ENCODE assay signal across 28 cellular contexts in the genomic region with DNA sequence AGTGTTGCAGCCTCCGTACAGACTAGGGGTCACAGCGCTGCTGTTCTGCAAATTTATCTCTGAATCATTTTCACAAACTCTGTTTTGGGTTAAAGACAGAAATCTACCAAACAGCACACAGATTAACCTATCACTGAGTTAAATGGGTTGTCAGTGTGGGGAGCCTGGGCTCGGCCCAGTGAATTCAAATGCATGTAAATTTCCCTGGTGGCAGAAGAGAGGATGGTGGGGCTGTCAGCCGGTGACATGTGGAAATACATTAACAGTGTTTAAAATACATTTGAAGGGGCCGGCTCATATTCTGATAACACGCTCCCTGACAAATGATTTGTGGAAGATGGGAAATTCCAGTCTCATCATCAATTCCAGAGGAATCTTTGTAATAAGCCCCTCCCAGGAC.
"Had no signal": no experiment of that assay in that cellular context is flagged by ENCODE, and none has a peak within 500 bp of the region (broad histone marks: within the 10 kb centered on the region; RNA-seq: fewer than 3 reads in every experiment).

No MANE protein-coding gene starts in this region.

- H3K4me3 ChIP-seq: stomach, suprapubic skin, testis, thoracic aorta, thyroid gland, tibial artery, tibial nerve, transverse colon, upper lobe of left lung, upper lobe of right lung, uterus, vagina had no signal

- H3K36me3 ChIP-seq: stomach, suprapubic skin, thoracic aorta, thyroid gland, tibial artery, tibial nerve, transverse colon, upper lobe of left lung, upper lobe of right lung, uterus, vagina had no signal

- H3K27me3 ChIP-seq: testis, thyroid gland, tibial nerve, transverse colon, upper lobe of left lung, uterus, vagina had no signal

- DNase-seq: stimulated activated CD4-positive, alpha-beta T cell treated with anti-CD3 and anti-CD28 coated beads, Interleukin-2, amount 100 ng/mL, for 48 hours; stimulated activated CD4-positive, alpha-beta T cell treated with anti-CD3 and anti-CD28 coated beads, Interleukin-4, amount 100 ng/mL, for 1 hour; stimulated activated CD4-positive, alpha-beta T cell treated with anti-CD3 and anti-CD28 coated beads, Interleukin-4, amount 100 ng/mL, for 24 hours; stimulated activated CD4-positive, alpha-beta T cell treated with anti-CD3 and anti-CD28 coated beads, Interleukin-4, amount 100 ng/mL, for 4 hours; stimulated activated CD8-positive, alpha-beta memory T cell treated with anti-CD3 and anti-CD28 coated beads, Interleukin-4, amount 100 ng/mL, for 48 hours; stimulated activated naive B cell treated with anti-CD40 and anti-IgM and Interleukin-4, amounts not matched to agents 10 μg/mL and 1 μg/mL and 100 μg/mL, for 72 hours; stimulated activated naive CD4-positive, alpha-beta T cell; stimulated activated naive CD4-positive, alpha-beta T cell treated with Interleukin-2 at 50 U/mL for 16 hours; stimulated activated naive CD8-positive, alpha-beta T cell treated with anti-CD3 and anti-CD28 coated beads, Interleukin-15, amount 100 ng/mL, for 72 hours; stimulated activated naive CD8-positive, alpha-beta T cell treated with anti-CD3 and anti-CD28 coated beads, Interleukin-15, Interleukin-2, amounts not matched to agents 100 U/mL and 50 U/mL, for 24 hours; stomach; substantia nigra; testis; thyroid gland; tibial artery; transverse colon; trophoblast cell; upper lobe of left lung; upper lobe of right lung; uterus had no signal

- H3K9me3 ChIP-seq: stomach, suprapubic skin, testis, thoracic aorta, thyroid gland, tibial artery, tibial nerve, transverse colon, upper lobe of left lung, upper lobe of right lung, uterus, vagina had no signal

- H3K27ac Mint-ChIP-seq: stimulated activated effector memory CD8-positive, alpha-beta T cell treated with anti-CD3 and anti-CD28 coated beads, Interleukin-12 subunit alpha, Interleukin-12 subunit beta, amount 100 ng/mL, for 72 hours; stimulated activated memory B cell treated with anti-CD40 and anti-IgM and Interleukin-4, amounts not matched to agents 10 μg/mL and 1 μg/mL and 100 μg/mL, for 72 hours; stimulated activated naive B cell treated with anti-CD40 and anti-IgM and Interleukin-4, amounts not matched to agents 10 μg/mL and 1 μg/mL and 100 μg/mL, for 72 hours; stimulated activated naive CD8-positive, alpha-beta T cell treated with anti-CD3 and anti-CD28 coated beads, Interleukin-15, Interleukin-2, amounts not matched to agents 100 ng/mL and 50 ng/mL, for 24 hours; type B pancreatic cell had no signal

- H3K36me3 Mint-ChIP-seq: stimulated activated effector memory CD8-positive, alpha-beta T cell treated with anti-CD3 and anti-CD28 coated beads, Interleukin-12 subunit alpha, Interleukin-12 subunit beta, amount 100 ng/mL, for 72 hours; stimulated activated memory B cell treated with anti-CD40 and anti-IgM and Interleukin-4, amounts not matched to agents 10 μg/mL and 1 μg/mL and 100 μg/mL, for 72 hours; stimulated activated naive B cell treated with anti-CD40 and anti-IgM and Interleukin-4, amounts not matched to agents 10 μg/mL and 1 μg/mL and 100 μg/mL, for 72 hours; type B pancreatic cell had no signal

- H3K4me1 Mint-ChIP-seq: stimulated activated effector memory CD8-positive, alpha-beta T cell treated with anti-CD3 and anti-CD28 coated beads, Interleukin-12 subunit alpha, Interleukin-12 subunit beta, amount 100 ng/mL, for 72 hours; stimulated activated memory B cell treated with anti-CD40 and anti-IgM and Interleukin-4, amounts not matched to agents 10 μg/mL and 1 μg/mL and 100 μg/mL, for 72 hours; stimulated activated naive B cell treated with anti-CD40 and anti-IgM and Interleukin-4, amounts not matched to agents 10 μg/mL and 1 μg/mL and 100 μg/mL, for 72 hours; stimulated activated naive CD8-positive, alpha-beta T cell treated with anti-CD3 and anti-CD28 coated beads, Interleukin-15, amount 100 ng/mL, for 72 hours had no signal

- H3K27me3 Mint-ChIP-seq: stimulated activated naive CD8-positive, alpha-beta T cell treated with anti-CD3 and anti-CD28 coated beads, Interleukin-15, Interleukin-2, amounts not matched to agents 100 ng/mL and 50 ng/mL, for 24 hours had no signal

- H3K4me1 ChIP-seq: stomach, suprapubic skin, testis, thyroid gland, tibial artery, tibial nerve, transverse colon, upper lobe of left lung, upper lobe of right lung, uterus, vagina had no signal

- H3K9me3 Mint-ChIP-seq: stimulated activated naive CD8-positive, alpha-beta T cell treated with anti-CD3 and anti-CD28 coated beads, Interleukin-15, Interleukin-2, amounts not matched to agents 100 ng/mL and 50 ng/mL, for 24 hours; type B pancreatic cell had no signal

- H3K27ac ChIP-seq: stomach, suprapubic skin, testis, thoracic aorta, thyroid gland, tibial artery, tibial nerve, transverse colon, upper lobe of left lung, upper lobe of right lung, uterus, vagina had no signal

- H3K4me3 Mint-ChIP-seq: stimulated activated effector memory CD8-positive, alpha-beta T cell treated with anti-CD3 and anti-CD28 coated beads, Interleukin-12 subunit alpha, Interleukin-12 subunit beta, amount 100 ng/mL, for 72 hours; stimulated activated memory B cell treated with anti-CD40 and anti-IgM and Interleukin-4, amounts not matched to agents 10 μg/mL and 1 μg/mL and 100 μg/mL, for 72 hours; stimulated activated naive B cell treated with anti-CD40 and anti-IgM and Interleukin-4, amounts not matched to agents 10 μg/mL and 1 μg/mL and 100 μg/mL, for 72 hours; stimulated activated naive CD8-positive, alpha-beta T cell treated with anti-CD3 and anti-CD28 coated beads, Interleukin-15, amount 100 ng/mL, for 72 hours; stimulated activated naive CD8-positive, alpha-beta T cell treated with anti-CD3 and anti-CD28 coated beads, Interleukin-15, Interleukin-2, amounts not matched to agents 100 ng/mL and 50 ng/mL, for 24 hours; type B pancreatic cell had no signal
